In genomic region chr12:24929953-24930352, GRCh38 we compare ENCODE assay signal across 2 cellular contexts.
A peak's percentile ranks its signal among the peaks of the same experiment; 100 is the strongest.
TF ChIP-seq lines count a peak whose summit lies in the region.

No MANE protein-coding gene starts in this region.

TF ChIP-seq in IMR-90, 13 proteins besides CTCF, POLR2A, EP300 and RAD21:
- TF ChIP-seq MAZ (IDR thresholded peaks at IDR 0.05; ENCODE audit: borderline replicate concordance, low read depth, low read length): no peak
- peak; percentile 26; the same call in 1 of the 2 replicates for TF ChIP-seq CEBPB (IDR thresholded peaks at IDR 0.05; ENCODE audit: low read depth, low read length)
- no peak for TF ChIP-seq BHLHE40 (IDR thresholded peaks at IDR 0.05; ENCODE audit: low read depth, low read length)
- TF ChIP-seq MAFK (IDR thresholded peaks at IDR 0.05; ENCODE audit: low read depth, low read length): no peak
- TF ChIP-seq MXI1 (IDR thresholded peaks at IDR 0.05; ENCODE audit: borderline replicate concordance, low read depth, low read length): no peak
- TF ChIP-seq ELK1 (IDR thresholded peaks at IDR 0.05; ENCODE audit: borderline replicate concordance, low read depth, low read length): no peak

TF ChIP-seq in H1, 55 proteins besides CTCF, POLR2A, EP300 and RAD21:
- TF ChIP-seq POU5F1 (IDR thresholded peaks at IDR 0.05; ENCODE audit: low read depth, low read length): no peak
- no peak for TF ChIP-seq ATF3 (IDR thresholded peaks at IDR 0.05; ENCODE audit: insufficient read depth, low read depth, low read length)
- TF ChIP-seq BCL11A (IDR thresholded peaks at IDR 0.05; ENCODE audit: low read depth in 2 of 2, low read length in 2 of 2): no peak
- TF ChIP-seq E2F6 (IDR thresholded peaks at IDR 0.05): no peak
- TF ChIP-seq CEBPB (IDR thresholded peaks at IDR 0.05; ENCODE audit: low read depth, low read length): peak; percentile 53
- no peak for TF ChIP-seq TEAD4 (IDR thresholded peaks at IDR 0.05; ENCODE audit: low read depth, low read length)
